ENCODE assay signal across 7 cellular contexts in genomic region chr1:31170486-31170735, GRCh38.
DNase-seq lines count a peak whose midpoint lies in the region; ATAC-seq and TF ChIP-seq lines count a peak whose summit lies in the region.

No MANE protein-coding gene starts in this region.

- peaks cover 0 to 7% (median 0%) of the 10 kb centered on the region in 3 donors for H3K4me1 Mint-ChIP-seq in CD8-positive, alpha-beta memory T cell

- peak overlapping the region; percentile 45 for H3K27ac ChIP-seq in CD8-positive, alpha-beta memory T cell (ENCODE audit: low read depth, low read length)
- H3K27ac ChIP-seq in PC-3 (ENCODE audit: low read length) (peak overlapping the region; percentile 69), esophagus muscularis mucosa (replicated peaks in 1 of 4) (peak overlapping the region; percentile 71 to 76 (median 73)), sigmoid colon (peak overlapping the region; percentile 58 to 82 (median 72)), spleen (peak overlapping the region in 1 of 8 donors; percentile 9)

- no peak for TF ChIP-seq EP300 in esophagus muscularis mucosa (IDR thresholded peaks at IDR 0.05)
- no peak for TF ChIP-seq EP300 in sigmoid colon (IDR thresholded peaks at IDR 0.05)

- CTCF ChIA-PET in CD8-positive, alpha-beta memory T cell (lab: Charles Lee): interaction anchor here (1.4 kb wide), 1 partner anchor 379 kb away, joined by 3 read pairs; no protein-coding TSS in a partner anchor
- CTCF ChIA-PET in PC-3 (lab: Charles Lee): no interaction called here

- peaks cover 0 to 4% (median 0%) of the 10 kb centered on the region in 5 donors for H3K9me3 Mint-ChIP-seq in CD8-positive, alpha-beta memory T cell

- no peaks in the 10 kb centered on the region for H4K20me1 ChIP-seq in PC-3 (ENCODE audit: low read length)

- no peak for DNase-seq in CD8-positive, alpha-beta memory T cell
- DNase-seq in PC-3: no peak
- no peak for DNase-seq in esophagus muscularis mucosa (ENCODE audit: extremely low spot score)
- no peak for DNase-seq in sigmoid colon
- DNase-seq in NCI-H2196 treated with DMSO at 0.1 percent for 48 hours (lab: John Stamatoyannopoulos, UW; ENCODE audit: unreplicated experiment): no peak
- DNase-seq in NCI-H128 (lab: John Stamatoyannopoulos, UW; ENCODE audit: unreplicated experiment): no peak
- no peak for DNase-seq in spleen

- no peaks in the 10 kb centered on the region for H3K9me3 ChIP-seq in CD8-positive, alpha-beta memory T cell (ENCODE audit: low read length)
- no peaks in the 10 kb centered on the region for H3K9me3 ChIP-seq in PC-3 (ENCODE audit: low read length)
- no peaks in the 10 kb centered on the region for H3K9me3 ChIP-seq in esophagus muscularis mucosa
- no peaks in the 10 kb centered on the region for H3K9me3 ChIP-seq in sigmoid colon
- peaks cover 0 to 1% (median 0%) of the 10 kb centered on the region in 8 donors for H3K9me3 ChIP-seq in spleen

- H3K4me3 Mint-ChIP-seq in CD8-positive, alpha-beta memory T cell: no peak overlapping the region

- H3K36me3 Mint-ChIP-seq in CD8-positive, alpha-beta memory T cell: no peaks in the 10 kb centered on the region

- no peak overlapping the region for H3K9ac ChIP-seq in PC-3 (ENCODE audit: low read length)

- no peaks in the 10 kb centered on the region for H3K36me3 ChIP-seq in CD8-positive, alpha-beta memory T cell (ENCODE audit: insufficient read depth, low read length)
- H3K36me3 ChIP-seq in PC-3 (ENCODE audit: low read depth, low read length) (no peaks in the 10 kb centered on the region), esophagus muscularis mucosa (no peaks in the 10 kb centered on the region), sigmoid colon (no peaks in the 10 kb centered on the region), spleen (no peaks in the 10 kb centered on the region)

- BruUV-seq in PC-3 (replicated peaks; lab: Mats Ljungman, UMichigan): no TSS peak

- H3K4me2 ChIP-seq in PC-3 (ENCODE audit: low read length): no peak overlapping the region

- ATAC-seq in PC-3: no peak

- no peaks in the 10 kb centered on the region for H3K27me3 ChIP-seq in CD8-positive, alpha-beta memory T cell (ENCODE audit: insufficient read depth, low read length, poor library complexity, severe bottlenecking)
- H3K27me3 ChIP-seq in PC-3 (ENCODE audit: low read length) (no peaks in the 10 kb centered on the region), esophagus muscularis mucosa (no peaks in the 10 kb centered on the region), sigmoid colon (no peaks in the 10 kb centered on the region), spleen (replicated peaks in 1 of 7) (no peaks in the 10 kb centered on the region)

- no peaks in the 10 kb centered on the region for H3K79me2 ChIP-seq in PC-3 (ENCODE audit: low read length)

- peaks cover 0 to 5% of the 10 kb centered on the region in 2 donors for H3K27me3 Mint-ChIP-seq in CD8-positive, alpha-beta memory T cell

- H3K4me3 ChIP-seq in CD8-positive, alpha-beta memory T cell (ENCODE audit: low read length): no peak overlapping the region
- H3K4me3 ChIP-seq in PC-3 (ENCODE audit: low read length) (no peak overlapping the region), esophagus muscularis mucosa (no peak overlapping the region), sigmoid colon (no peak overlapping the region), spleen (no peak overlapping the region)

- H3K9me2 ChIP-seq in PC-3 (replicated peaks; ENCODE audit: low read length): no peaks in the 10 kb centered on the region

- no peak for TF ChIP-seq CTCF in PC-3 (conservative IDR thresholded peaks at IDR 0.05; ENCODE audit: low read depth, low read length)
- TF ChIP-seq CTCF in esophagus muscularis mucosa (IDR thresholded peaks at IDR 0.05): no peak
- TF ChIP-seq CTCF in sigmoid colon (IDR thresholded peaks at IDR 0.05): no peak
- no peak for TF ChIP-seq CTCF in spleen (IDR thresholded peaks at IDR 0.05 in 8 of 11, conservative IDR thresholded peaks at IDR 0.05 in 3 of 11)

- 89% methylated on average over 4 of the region's 4 CpGs for WGBS in esophagus muscularis mucosa
- WGBS in sigmoid colon, 2 donors: 75 to 95% methylated on average over 4 of the region's 4 CpGs
- 94 to 99% (median 96%) methylated on average over 4 of the region's 4 CpGs for WGBS in spleen, 5 donors

- POLR2A ChIA-PET in CD8-positive, alpha-beta memory T cell (lab: Charles Lee): no interaction called here
- POLR2A ChIA-PET in PC-3 (lab: Charles Lee; ENCODE audit: unreplicated experiment): interaction anchor here (0.7 kb wide), 1 partner anchor 1799 kb away, joined by 3 read pairs; no protein-coding TSS in a partner anchor

- H3K4me1 ChIP-seq in CD8-positive, alpha-beta memory T cell (ENCODE audit: insufficient read depth, low read length): no peaks in the 10 kb centered on the region
- H3K4me1 ChIP-seq in PC-3 (ENCODE audit: insufficient read depth, low read length): peaks cover 10% of the 10 kb centered on the region
- peaks cover 0 to 17% (median 15%) of the 10 kb centered on the region in 4 donors for H3K4me1 ChIP-seq in esophagus muscularis mucosa
- H3K4me1 ChIP-seq in sigmoid colon: peaks cover 0 to 25% (median 11%) of the 10 kb centered on the region in 4 donors
- H3K4me1 ChIP-seq in spleen: peaks cover 0 to 4% (median 0%) of the 10 kb centered on the region in 6 donors

- TF ChIP-seq POLR2A in esophagus muscularis mucosa (IDR thresholded peaks at IDR 0.05; ENCODE audit: low read depth) (no peak), sigmoid colon (IDR thresholded peaks at IDR 0.05) (no peak), spleen (IDR thresholded peaks at IDR 0.05) (no peak)

- peak overlapping the region in 1 of 8 donors; percentile 82 for H3K27ac Mint-ChIP-seq in CD8-positive, alpha-beta memory T cell

- intact Hi-C loops in PC-3 (cut with micrococcal nuclease): no loop called here
- intact Hi-C loops in esophagus muscularis mucosa (cut with DNase I): no loop called here
- intact Hi-C loops in sigmoid colon (cut with DNase I): no loop called here
- intact Hi-C loops in spleen (cut with DNase I; ENCODE audit: low total_unique reads): no loop called here

- H2AFZ ChIP-seq in PC-3 (ENCODE audit: low read length): no peak overlapping the region

- no peaks in the 10 kb centered on the region for H3F3A ChIP-seq in PC-3 (ENCODE audit: low read length, unreplicated experiment)
